Comparison of ENCODE assay signal across 25 cellular contexts in genomic region chr4:142523111-142523510, GRCh38.
"Had no signal": no experiment of that assay in that cellular context is flagged by ENCODE, and none has a peak within 500 bp of the region (broad histone marks: within the 10 kb centered on the region; RNA-seq: fewer than 3 reads in every experiment).

No MANE protein-coding gene starts in this region.

- H3K27ac ChIP-seq: left ventricle myocardium inferior, ovary, right atrium auricular region, right lobe of liver, stomach, testis, thyroid gland, transverse colon, upper lobe of left lung, vagina had no signal

- H3K4me1 ChIP-seq: left ventricle myocardium inferior, right atrium auricular region, right lobe of liver, stomach, testis, thyroid gland, transverse colon, upper lobe of left lung, vagina had no signal

- H3K4me3 ChIP-seq: left ventricle myocardium inferior, lung, mucosa of descending colon, ovary, right atrium auricular region, right lobe of liver, smooth muscle cell, stomach, testis, thyroid gland, transverse colon, upper lobe of left lung, vagina had no signal

- H3K4me1 Mint-ChIP-seq: memory B cell; stimulated activated naive B cell treated with anti-CD40 and anti-IgM and Interleukin-4, amounts not matched to agents 10 μg/mL and 1 μg/mL and 100 μg/mL, for 72 hours had no signal

- H3K9me3 Mint-ChIP-seq: memory B cell; natural killer cell treated with Interleukin-12 subunit alpha and Interleukin-12 subunit beta and Interleukin-15 and Interleukin-18, amount 100 ng/mL, for 72 hours; stimulated activated naive B cell treated with anti-CD40 and anti-IgM and Interleukin-4, amounts not matched to agents 10 μg/mL and 1 μg/mL and 100 μg/mL, for 72 hours had no signal

- FAIRE-seq: kidney had no signal

- ATAC-seq: mucosa of descending colon; naive thymus-derived CD4-positive, alpha-beta T cell; natural killer cell treated with Interleukin-12 subunit alpha and Interleukin-12 subunit beta and Interleukin-15 and Interleukin-18, amount 100 ng/mL, for 72 hours; right lobe of liver; stimulated activated naive B cell treated with anti-CD40 and anti-IgM and Interleukin-4, amounts not matched to agents 10 μg/mL and 1 μg/mL and 100 μg/mL, for 72 hours; stimulated activated naive CD8-positive, alpha-beta T cell treated with anti-CD3 and anti-CD28 coated beads, Interleukin-15, Interleukin-2, amounts not matched to agents 100 U/mL and 50 U/mL, for 24 hours had no signal

- H3K9me3 ChIP-seq: mucosa of descending colon, ovary, right atrium auricular region, right lobe of liver, stomach, testis, thyroid gland, transverse colon, upper lobe of left lung, vagina had no signal

- H3K27ac Mint-ChIP-seq: memory B cell; naive thymus-derived CD4-positive, alpha-beta T cell; natural killer cell treated with Interleukin-12 subunit alpha and Interleukin-12 subunit beta and Interleukin-15 and Interleukin-18, amount 100 ng/mL, for 72 hours; progenitor cell of endocrine pancreas; stimulated activated naive B cell treated with anti-CD40 and anti-IgM and Interleukin-4, amounts not matched to agents 10 μg/mL and 1 μg/mL and 100 μg/mL, for 72 hours had no signal

- H3K36me3 ChIP-seq: left ventricle myocardium inferior, ovary, right atrium auricular region, right lobe of liver, stomach, thyroid gland, transverse colon, upper lobe of left lung, vagina had no signal

- H3K4me3 Mint-ChIP-seq: memory B cell; naive thymus-derived CD4-positive, alpha-beta T cell; natural killer cell treated with Interleukin-12 subunit alpha and Interleukin-12 subunit beta and Interleukin-15 and Interleukin-18, amount 100 ng/mL, for 72 hours; stimulated activated naive B cell treated with anti-CD40 and anti-IgM and Interleukin-4, amounts not matched to agents 10 μg/mL and 1 μg/mL and 100 μg/mL, for 72 hours had no signal

- H3K27me3 Mint-ChIP-seq: memory B cell; naive thymus-derived CD4-positive, alpha-beta T cell; natural killer cell treated with Interleukin-12 subunit alpha and Interleukin-12 subunit beta and Interleukin-15 and Interleukin-18, amount 100 ng/mL, for 72 hours; progenitor cell of endocrine pancreas; stimulated activated naive B cell treated with anti-CD40 and anti-IgM and Interleukin-4, amounts not matched to agents 10 μg/mL and 1 μg/mL and 100 μg/mL, for 72 hours had no signal

- H3K4me2 ChIP-seq: smooth muscle cell had no signal

- H3K27me3 ChIP-seq: ovary, right atrium auricular region, right lobe of liver, stomach, testis, thyroid gland, transverse colon, upper lobe of left lung, vagina had no signal

- DNase-seq: kidney; left ventricle myocardium inferior; midbrain; mucosa of descending colon; naive thymus-derived CD4-positive, alpha-beta T cell; ovary; right lobe of liver; stimulated activated CD4-positive, alpha-beta T cell treated with anti-CD3 and anti-CD28 coated beads, Interleukin-1b, Interleukin-23, amount 100 ng/mL, for 48 hours; stimulated activated CD4-positive, alpha-beta T cell treated with anti-CD3 and anti-CD28 coated beads, Interleukin-2, amount 100 ng/mL, for 48 hours; stimulated activated CD4-positive, alpha-beta T cell treated with anti-CD3 and anti-CD28 coated beads, Interleukin-4, amount 100 ng/mL, for 4 hours; stimulated activated CD8-positive, alpha-beta memory T cell treated with anti-CD3 and anti-CD28 coated beads, Interleukin-4, amount 100 ng/mL, for 48 hours; stimulated activated naive B cell treated with anti-CD40 and anti-IgM and Interleukin-4, amounts not matched to agents 10 μg/mL and 1 μg/mL and 100 μg/mL, for 72 hours; stimulated activated naive CD8-positive, alpha-beta T cell treated with anti-CD3 and anti-CD28 coated beads, Interleukin-15, Interleukin-2, amounts not matched to agents 100 U/mL and 50 U/mL, for 24 hours; stomach; testis; thyroid gland; transverse colon; upper lobe of left lung had no signal

- H3K36me3 Mint-ChIP-seq: memory B cell; natural killer cell treated with Interleukin-12 subunit alpha and Interleukin-12 subunit beta and Interleukin-15 and Interleukin-18, amount 100 ng/mL, for 72 hours; stimulated activated naive B cell treated with anti-CD40 and anti-IgM and Interleukin-4, amounts not matched to agents 10 μg/mL and 1 μg/mL and 100 μg/mL, for 72 hours had no signal
